ENCODE assay signal across 6 cellular contexts in the genomic region with DNA sequence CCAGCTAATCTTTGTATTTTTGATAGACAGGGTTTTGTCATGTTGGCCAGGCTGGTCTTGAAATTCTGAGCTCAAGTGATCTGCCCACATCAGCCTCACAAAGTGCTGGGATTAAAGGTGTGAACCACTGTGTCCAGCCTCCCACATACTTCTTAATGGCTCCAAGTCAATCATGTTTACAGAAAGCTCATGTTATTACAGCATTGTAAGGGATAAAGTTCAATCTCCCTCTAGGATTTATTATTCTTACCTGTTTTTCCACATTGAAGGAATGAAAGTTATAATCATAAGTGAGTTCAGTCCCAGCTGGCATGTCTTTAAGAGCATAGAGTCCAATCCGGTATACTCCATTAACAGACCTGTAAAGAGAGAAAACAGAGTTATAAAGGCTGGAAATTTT. TPM values are rescaled to one million over a fixed set of nuclear protein-coding genes. Genes with fewer than 3 reads are reported as not detected.
"Had no signal": no experiment of that assay in that cellular context is flagged by ENCODE, and none has a peak within 500 bp of the region (broad histone marks: within the 10 kb centered on the region; RNA-seq: fewer than 3 reads in every experiment).

No MANE protein-coding gene starts in this region.

- H3K9me3 Mint-ChIP-seq: GM23338, H9 had no signal

- H3K4me1 Mint-ChIP-seq: GM23338, H9 had no signal

- ATAC-seq: GM23338, HepG2, K562 had no signal

- H3K4me3 ChIP-seq: GM23338, K562 had no signal

- H3K27ac Mint-ChIP-seq: GM23338 had no signal

- H3K4me3 Mint-ChIP-seq: GM23338, H9 had no signal

- DNase-seq: H9, HCEC 1CT had no signal

RNA-seq across cellular contexts. Expression of a gene that starts 58.8 kb away (rescaled TPM):
- total RNA-seq: H9, HT1080 had no signal
